ENCODE assay signal across 9 cellular contexts in the genomic region with DNA sequence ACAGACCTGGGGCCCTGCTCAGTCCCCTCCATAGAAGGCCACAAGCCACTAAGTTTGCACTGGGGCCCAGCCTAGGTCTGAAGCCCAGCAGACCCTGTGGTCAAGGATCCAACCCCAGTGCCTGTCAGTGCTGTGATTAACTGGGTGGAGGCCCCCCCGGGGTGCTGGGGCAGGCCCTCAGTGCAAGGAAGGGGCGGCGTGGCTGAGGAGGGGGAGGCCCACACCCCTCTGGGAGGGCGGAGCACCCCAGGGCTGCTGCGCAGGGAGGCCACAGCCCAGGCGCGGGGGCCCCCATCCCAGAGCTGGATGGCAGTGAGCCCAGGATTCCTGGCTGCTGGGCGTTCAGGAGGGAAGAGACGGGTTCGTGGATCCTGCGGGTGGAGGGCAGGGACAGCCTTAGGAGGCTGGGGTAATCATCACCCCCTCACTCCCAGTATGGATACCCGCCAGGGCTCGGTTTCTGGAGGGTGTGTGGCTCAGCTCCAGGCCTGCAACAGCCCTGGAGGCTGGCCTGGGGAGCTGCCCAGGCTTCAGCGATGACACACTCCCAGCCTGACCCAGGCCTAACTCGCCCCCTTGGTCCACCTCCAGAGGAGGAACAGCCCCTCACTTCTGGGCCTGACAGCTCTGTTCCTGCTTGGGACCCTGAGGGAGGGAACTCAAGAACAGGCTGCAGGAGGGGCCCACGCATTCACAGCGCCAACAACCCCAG. TPM values are rescaled to one million over a fixed set of nuclear protein-coding genes. Genes with fewer than 3 reads are reported as not detected.
A peak's percentile ranks its signal among the peaks of the same experiment; 100 is the strongest.
DNase-seq lines count a peak whose midpoint lies in the region; ATAC-seq, FAIRE-seq and TF ChIP-seq lines count a peak whose summit lies in the region.
"Had no signal": no experiment of that assay in that cellular context is flagged by ENCODE, and none has a peak within 500 bp of the region (broad histone marks: within the 10 kb centered on the region; RNA-seq: fewer than 3 reads in every experiment).

No MANE protein-coding gene starts in this region.

- no peaks in the 10 kb centered on the region for H3K36me3 Mint-ChIP-seq in T-helper 17 cell (ENCODE audit: low read depth)

- H3K36me3 ChIP-seq in BE2C = peaks cover 3% of the 10 kb centered on the region
- H3K36me3 ChIP-seq in pancreas = peaks cover 0 to 23% (median 0%) of the 10 kb centered on the region in 3 donors

- H3K4me3 ChIP-seq in BE2C (ENCODE audit: low read depth, low read length) = no peak overlapping the region
- no peak overlapping the region for H3K4me3 ChIP-seq in pancreas

- peak overlapping the region; percentile 19 for H3K4me3 Mint-ChIP-seq in T-helper 17 cell

- peak; percentile 36 for DNase-seq in BE2C
- no peak for DNase-seq in T-helper 17 cell
- no peak for DNase-seq in Right ventricle myocardium inferior (ENCODE audit: missing footprints)
- peak in 4 of 6 donors; percentile 44 to 81 (median 60) for DNase-seq in pancreas
- DNase-seq in activated CD4-positive, alpha-beta T cell treated with anti-CD3 and anti-CD28 coated beads, Interleukin-2, amount 50 U/mL, for 1 hour = no peak
- no peak for DNase-seq in DMS53 treated with DMSO at 0.1 percent for 48 hours (lab: John Stamatoyannopoulos, UW; ENCODE audit: unreplicated experiment)
- DNase-seq in activated CD8-positive, alpha-beta memory T cell treated with anti-CD3 and anti-CD28 coated beads for 24 hours = no peak
- DNase-seq: brain microvascular endothelial cell had no signal

- H3K27me3 ChIP-seq in BE2C = no peaks in the 10 kb centered on the region
- H3K27me3 ChIP-seq in pancreas = no peaks in the 10 kb centered on the region
- H3K27me3 ChIP-seq: brain microvascular endothelial cell had no signal

- H3K4me1 ChIP-seq in BE2C = peaks cover 21% of the 10 kb centered on the region
- no peaks in the 10 kb centered on the region for H3K4me1 ChIP-seq in pancreas

- no peak for FAIRE-seq in pancreas (lab: Jason Lieb, UNC)

- peaks cover 7% of the 10 kb centered on the region for H3K4me1 Mint-ChIP-seq in T-helper 17 cell

- H3K9me3 ChIP-seq in BE2C = no peaks in the 10 kb centered on the region
- H3K9me3 ChIP-seq in T-helper 17 cell (ENCODE audit: control insufficient read depth, low read length, poor library complexity, severe bottlenecking) = no peaks in the 10 kb centered on the region
- H3K9me3 ChIP-seq in pancreas = no peaks in the 10 kb centered on the region

- TF ChIP-seq CTCF in BE2C (IDR thresholded peaks at IDR 0.05; ENCODE audit: low read depth, low read length) (no peak), pancreas (IDR thresholded peaks at IDR 0.05) (no peak)

- no peak overlapping the region for H3K27ac Mint-ChIP-seq in T-helper 17 cell

- no peaks in the 10 kb centered on the region for H3K27me3 Mint-ChIP-seq in T-helper 17 cell

- WGBS in pancreas, 2 donors = 39 to 57% methylated on average over 11 to 17 of the region's 17 CpGs

- ATAC-seq in T-helper 17 cell = no peak
- peak; percentile 59 for ATAC-seq in Right ventricle myocardium inferior
- ATAC-seq in pancreas = peak; percentile 26 to 60 (median 32)
- ATAC-seq in GM18519 (IDR thresholded peaks at IDR 0.05; ENCODE audit: low FRiP score, unreplicated experiment) = no peak

- peak overlapping the region; percentile 25 to 57 (median 36) for H3K27ac ChIP-seq in pancreas
- H3K27ac ChIP-seq: brain microvascular endothelial cell had no signal

- intact Hi-C loops in Right ventricle myocardium inferior (cut with DNase I) = no loop called here
- intact Hi-C loops in pancreas (cut with DNase I) = no loop called here

RNA-seq across cellular contexts. Expression of a gene that starts 0.9 kb away (rescaled TPM):
- 3.7 TPM for polyA plus RNA-seq in BE2C (2012; ENCODE audit: insufficient read depth, insufficient read length, low read depth)
- total RNA-seq in T-helper 17 cell = 1 to 10 TPM in 1 of 2 donors, under 1 TPM in 1; 0.94 to 1.9 TPM
- total RNA-seq in Right ventricle myocardium inferior = 1.6 TPM
- under 1 TPM; 0.08 to 0.69 (median 0.34) TPM for total RNA-seq in pancreas
- under 1 TPM; 0.59 to 0.80 TPM for polyA plus RNA-seq in pancreas

RNA-seq across cellular contexts. Expression of a gene that starts 10.5 kb away (rescaled TPM):
- polyA plus RNA-seq in BE2C (2012; ENCODE audit: insufficient read depth, insufficient read length, low read depth) = 1,564 TPM
- total RNA-seq in T-helper 17 cell = 100 to 1,000 TPM; 233 to 245 TPM
- 162 TPM for total RNA-seq in Right ventricle myocardium inferior
- total RNA-seq in pancreas = 100 to 1,000 TPM in 2 of 6 donors, 10 to 100 TPM in 4; 71.5 to 114 (median 98.6) TPM
- polyA plus RNA-seq in pancreas = 100 to 1,000 TPM; 317 TPM

RNA-seq across cellular contexts. Expression of a gene that starts 15.0 kb away (rescaled TPM):
- polyA plus RNA-seq in BE2C (2012; ENCODE audit: insufficient read depth, insufficient read length, low read depth) = 18.2 TPM
- total RNA-seq in T-helper 17 cell (10 to 100 TPM; 16.3 to 18.2 TPM), Right ventricle myocardium inferior (12.7 TPM), pancreas (10 to 100 TPM in 1 of 6 donors, 1 to 10 TPM in 5; 6.1 to 14.4 (median 8.0) TPM)
- 1 to 10 TPM; 2.4 to 2.7 TPM for polyA plus RNA-seq in pancreas

RNA-seq across cellular contexts. Expression of a gene that starts 41.5 kb away (rescaled TPM):
- 502 TPM for polyA plus RNA-seq in BE2C (2012; ENCODE audit: insufficient read depth, insufficient read length, low read depth)
- 10 to 100 TPM; 55.2 to 59.9 TPM for total RNA-seq in T-helper 17 cell
- 57.0 TPM for total RNA-seq in Right ventricle myocardium inferior
- 10 to 100 TPM; 18.1 to 24.7 (median 23.9) TPM for total RNA-seq in pancreas
- polyA plus RNA-seq in pancreas = 100 to 1,000 TPM; 103 to 113 TPM

RNA-seq across cellular contexts. Expression of a gene that starts 47.5 kb away (rescaled TPM):
- 59.4 TPM for polyA plus RNA-seq in BE2C (2012; ENCODE audit: insufficient read depth, insufficient read length, low read depth)
- 10 to 100 TPM; 20.9 to 21.6 TPM for total RNA-seq in T-helper 17 cell
- 6.0 TPM for total RNA-seq in Right ventricle myocardium inferior
- 1 to 10 TPM; 6.3 to 9.3 (median 7.8) TPM for total RNA-seq in pancreas
- 10 to 100 TPM; 18.9 to 33.2 TPM for polyA plus RNA-seq in pancreas

Comparison
In these comparisons a context has a peak if more than half of its experiments do, and no peak if none do; other contexts are left out.
1. DNase-seq: peak in BE2C (single experiment) and pancreas (4 of 6); none in T-helper 17 cell (0 of 3), Right ventricle myocardium inferior (single experiment), activated CD4-positive, alpha-beta T cell treated with anti-CD3 and anti-CD28 coated beads, Interleukin-2, amount 50 U/mL, for 1 hour (single experiment), DMS53 treated with DMSO at 0.1 percent for 48 hours (single experiment) and activated CD8-positive, alpha-beta memory T cell treated with anti-CD3 and anti-CD28 coated beads for 24 hours (single experiment).
2. ATAC-seq: peak in Right ventricle myocardium inferior (single experiment) and pancreas (4 of 4); none in T-helper 17 cell (single experiment) and GM18519 (single experiment).